Comparison of ENCODE assay signal across 9 cellular contexts in the genomic region with DNA sequence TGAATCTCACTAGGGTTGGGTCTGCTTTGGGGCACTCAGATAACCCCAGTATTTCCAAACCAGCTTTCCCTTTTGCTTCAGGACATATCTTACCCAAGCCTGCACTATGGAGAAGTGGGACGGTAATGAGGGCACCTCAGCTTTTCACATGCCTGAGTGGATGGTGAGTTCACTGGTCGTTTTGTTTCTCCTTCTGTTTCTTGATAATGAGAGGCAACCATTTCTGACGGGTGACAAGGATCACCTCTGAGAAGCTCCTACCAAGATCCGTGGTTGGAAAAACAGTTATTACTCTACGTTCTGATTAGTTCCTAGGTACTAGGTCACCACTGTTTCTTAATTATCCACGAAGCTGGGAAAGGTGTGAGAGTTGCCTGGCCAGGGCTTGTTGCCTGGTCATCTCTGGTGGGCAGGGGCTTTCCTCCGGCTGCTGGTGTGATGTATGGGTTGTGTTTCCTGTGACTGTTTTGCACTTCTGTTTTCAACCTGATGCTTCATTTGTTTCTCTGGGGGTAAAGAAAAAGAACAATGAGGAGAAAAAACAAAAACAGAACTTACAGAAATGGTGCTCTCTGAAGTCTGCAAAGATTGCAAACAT.
DNase-seq lines count a peak whose midpoint lies in the region; ATAC-seq and TF ChIP-seq lines count a peak whose summit lies in the region.
"Had no signal": no experiment of that assay in that cellular context is flagged by ENCODE, and none has a peak within 500 bp of the region (broad histone marks: within the 10 kb centered on the region; RNA-seq: fewer than 3 reads in every experiment).

No MANE protein-coding gene starts in this region.

- H3K27ac Mint-ChIP-seq in memory B cell, result peak overlapping the region; percentile 89

- peaks cover 14% of the 10 kb centered on the region; the same call in 1 of the 2 replicates for H3K4me1 ChIP-seq in PC-3 (ENCODE audit: insufficient read depth, low read length)

- no peaks in the 10 kb centered on the region for H3K27me3 ChIP-seq in PC-3 (ENCODE audit: low read length)
- H3K27me3 ChIP-seq: heart left ventricle had no signal

- BruUV-seq in PC-3 (replicated peaks; lab: Mats Ljungman, UMichigan), result no TSS peak

- H3K9me3 Mint-ChIP-seq in memory B cell, result no peaks in the 10 kb centered on the region

- POLR2A ChIA-PET in PC-3 (lab: Charles Lee; ENCODE audit: unreplicated experiment), result interaction anchor here (0.6 kb wide), 1 partner anchor 563 kb away, joined by 10 read pairs; no protein-coding TSS in a partner anchor

- DNase-seq in GM10266 (ENCODE audit: extremely low spot score), result peak; percentile 38
- DNase-seq in PC-3, result no peak
- peak in 1 of 2 donors; percentile 17 for DNase-seq in memory B cell (ENCODE audit: low spot score in 2 of 2)
- DNase-seq in nucleus accumbens (lab: John Stamatoyannopoulos, UW), result no peak
- DNase-seq in NCI-H510A (lab: John Stamatoyannopoulos, UW), result no peak
- DNase-seq in NCI-H1930 (lab: John Stamatoyannopoulos, UW), result no peak
- DNase-seq in KG1 (lab: John Stamatoyannopoulos, UW), result no peak

- H3K27me3 Mint-ChIP-seq in memory B cell, result no peaks in the 10 kb centered on the region

- H3K36me3 ChIP-seq in PC-3 (ENCODE audit: low read depth, low read length), result no peaks in the 10 kb centered on the region
- H3K36me3 ChIP-seq: heart left ventricle had no signal

- H3K4me3 Mint-ChIP-seq in memory B cell, result peak overlapping the region; percentile 78

- peak overlapping the region; percentile 50; the same call in 1 of the 2 replicates for H3K4me3 ChIP-seq in PC-3 (ENCODE audit: low read length)

- H3K4me1 Mint-ChIP-seq in memory B cell, result peaks cover 16% of the 10 kb centered on the region

- ATAC-seq in GM21447 (IDR thresholded peaks at IDR 0.05; ENCODE audit: unreplicated experiment) (peak; percentile 61), PC-3 (no peak), memory B cell (ENCODE audit: low read depth) (peak; percentile 63)

- H3K36me3 Mint-ChIP-seq in memory B cell, result peaks cover 1% of the 10 kb centered on the region

- peak overlapping the region; percentile 77 for H2AFZ ChIP-seq in PC-3 (ENCODE audit: low read length)

- peak overlapping the region; percentile 82 for H3K4me2 ChIP-seq in PC-3 (ENCODE audit: low read length)

- H3K79me2 ChIP-seq in PC-3 (ENCODE audit: low read length), result no peaks in the 10 kb centered on the region

- TF ChIP-seq CTCF in GM10266 (IDR thresholded peaks at IDR 0.05; ENCODE audit: control insufficient read depth, insufficient read depth, low read depth, missing control alignments), result no peak
- TF ChIP-seq CTCF in PC-3 (conservative IDR thresholded peaks at IDR 0.05; ENCODE audit: low read depth, low read length), result no peak

- CTCF ChIA-PET in PC-3 (lab: Charles Lee), result interaction anchor here (0.6 to 2.6 kb wide), 12 partner anchors 8 to 276 kb away, joined by 3 to 50 read pairs (median 10); a partner anchor contains a TSS

- peak overlapping the region; percentile 4 for H3K9ac ChIP-seq in PC-3 (ENCODE audit: low read length)

- H3K27ac ChIP-seq in PC-3 (ENCODE audit: low read length), result peak overlapping the region; percentile 60
- H3K27ac ChIP-seq: heart left ventricle had no signal

- H3K9me2 ChIP-seq in PC-3 (replicated peaks; ENCODE audit: low read length), result no peaks in the 10 kb centered on the region

- no peaks in the 10 kb centered on the region for H4K20me1 ChIP-seq in PC-3 (ENCODE audit: low read length)

- H3F3A ChIP-seq in PC-3 (ENCODE audit: low read length, unreplicated experiment), result no peaks in the 10 kb centered on the region

- no peaks in the 10 kb centered on the region for H3K9me3 ChIP-seq in PC-3 (ENCODE audit: low read length)
- H3K9me3 ChIP-seq: heart left ventricle had no signal

- intact Hi-C loops in PC-3 (cut with micrococcal nuclease), result loop anchor here (1.0 kb wide), 1 partner anchor 144 kb away; no protein-coding TSS in a partner anchor
